ENCODE assay signal across 8 cellular contexts in genomic region chrX:136953867-136954787, GRCh38.
DNase-seq lines count a peak whose midpoint lies in the region; ATAC-seq and TF ChIP-seq lines count a peak whose summit lies in the region.

No MANE protein-coding gene starts in this region.

- H3K36me3 ChIP-seq in CD4-positive, alpha-beta memory T cell (ENCODE audit: insufficient read depth, low read length): no peaks in the 10 kb centered on the region

- peak; percentile 10 for TF ChIP-seq CTCF in mesothelial cell of epicardium (IDR thresholded peaks at IDR 0.05; ENCODE audit: unreplicated experiment)

- intact Hi-C loops in CD4-positive, alpha-beta memory T cell (cut with micrococcal nuclease): no loop called here

- H3K27ac ChIP-seq in CD4-positive, alpha-beta memory T cell (ENCODE audit: low read depth, low read length): no peak overlapping the region

- H3K4me3 Mint-ChIP-seq in CD4-positive, alpha-beta memory T cell: no peak overlapping the region
- H3K4me3 Mint-ChIP-seq in mesothelial cell of epicardium: no peak overlapping the region

- no peaks in the 10 kb centered on the region for H3K36me3 Mint-ChIP-seq in CD4-positive, alpha-beta memory T cell
- H3K36me3 Mint-ChIP-seq in mesothelial cell of epicardium: peaks cover 4% of the 10 kb centered on the region

- H3K9me3 Mint-ChIP-seq in CD4-positive, alpha-beta memory T cell: no peaks in the 10 kb centered on the region
- peaks cover 10% of the 10 kb centered on the region for H3K9me3 Mint-ChIP-seq in mesothelial cell of epicardium

- DNase-seq in CD4-positive, alpha-beta memory T cell: peak; percentile 37 to 60 (median 44)
- DNase-seq in GM19240 (ENCODE audit: insufficient read length, low spot score) (peak; percentile 1), NCI-H510A treated with DMSO at 0.1 percent for 48 hours (lab: John Stamatoyannopoulos, UW) (peak; percentile 37), ecto neural progenitor cell (ENCODE audit: low spot score) (peak; percentile 60), mesothelial cell of epicardium (ENCODE audit: low spot score in 2 of 2, unreplicated experiment in 2 of 2) (peak in 1 of 2 experiments; percentile 48)
- peak; percentile 75 for DNase-seq in activated CD4-positive, alpha-beta T cell treated with anti-CD3 and anti-CD28 coated beads for 48 hours
- DNase-seq in stimulated activated naive CD4-positive, alpha-beta T cell (lab: John Stamatoyannopoulos, UW): peak in 4 of 6 experiments; percentile 11 to 35 (median 22)

- POLR2A ChIA-PET in CD4-positive, alpha-beta memory T cell (lab: Charles Lee; ENCODE audit: partially characterized antibody): interaction anchor here (0.6 kb wide), 1 partner anchor 476 kb away, joined by 3 read pairs; no protein-coding TSS in a partner anchor

- H3K4me1 Mint-ChIP-seq in CD4-positive, alpha-beta memory T cell: peaks cover 0 to 1% (median 0%) of the 10 kb centered on the region in 4 donors
- H3K4me1 Mint-ChIP-seq in mesothelial cell of epicardium: no peaks in the 10 kb centered on the region

- CTCF ChIA-PET in CD4-positive, alpha-beta memory T cell (lab: Charles Lee; ENCODE audit: partially characterized antibody): interaction anchor here (0.6 to 1.4 kb wide), 8 partner anchors 8 to 772 kb away, joined by 3 to 7 read pairs (median 4); no protein-coding TSS in a partner anchor

- no peak overlapping the region for H3K27ac Mint-ChIP-seq in CD4-positive, alpha-beta memory T cell
- H3K27ac Mint-ChIP-seq in mesothelial cell of epicardium: no peak overlapping the region

- H3K4me3 ChIP-seq in CD4-positive, alpha-beta memory T cell (ENCODE audit: low read length in 2 of 2): no peak overlapping the region

- ATAC-seq in HG03342 (IDR thresholded peaks at IDR 0.05; ENCODE audit: unreplicated experiment): peak; percentile 97

- H3K9me3 ChIP-seq in CD4-positive, alpha-beta memory T cell (ENCODE audit: control insufficient read depth in 1 of 2, low read length in 2 of 2): no peaks in the 10 kb centered on the region

- no peaks in the 10 kb centered on the region for H3K27me3 ChIP-seq in CD4-positive, alpha-beta memory T cell (ENCODE audit: insufficient read depth, low read length)

- no peaks in the 10 kb centered on the region for H3K4me1 ChIP-seq in CD4-positive, alpha-beta memory T cell (ENCODE audit: insufficient read depth, low read length)

- H3K27me3 Mint-ChIP-seq in CD4-positive, alpha-beta memory T cell: peaks cover 0 to under 1% of the 10 kb centered on the region in 2 donors
- H3K27me3 Mint-ChIP-seq in mesothelial cell of epicardium (ENCODE audit: low read depth): no peaks in the 10 kb centered on the region
